19 cellular contexts compared by ENCODE assay signal in the genomic region with DNA sequence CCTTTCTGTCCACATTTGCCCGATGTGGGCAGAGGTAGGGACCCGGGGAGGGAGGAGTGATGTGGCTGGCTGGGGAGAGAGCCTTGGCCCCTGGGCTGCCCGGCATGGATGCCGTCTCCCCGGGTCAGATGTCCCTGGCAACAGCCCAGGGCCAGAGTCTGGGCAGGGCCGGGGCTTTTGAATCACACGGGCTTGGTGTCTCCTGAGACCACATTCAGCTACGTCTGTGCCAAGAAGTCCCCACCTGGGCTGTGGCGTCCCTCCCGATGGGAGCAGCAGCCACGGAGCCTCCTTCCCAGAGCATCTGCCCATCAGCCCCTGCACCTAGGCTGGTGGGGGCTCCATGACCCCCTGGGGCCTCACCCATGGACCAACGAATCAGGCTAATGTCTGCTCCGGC.
DNase-seq lines count a peak whose midpoint lies in the region; ATAC-seq and TF ChIP-seq lines count a peak whose summit lies in the region.
"Had no signal": no experiment of that assay in that cellular context is flagged by ENCODE, and none has a peak within 500 bp of the region (broad histone marks: within the 10 kb centered on the region; RNA-seq: fewer than 3 reads in every experiment).

No MANE protein-coding gene starts in this region.

- H3K4me1 Mint-ChIP-seq in stimulated activated naive CD8-positive, alpha-beta T cell treated with anti-CD3 and anti-CD28 coated beads, Interleukin-15, amount 100 ng/mL, for 72 hours = peaks cover 6% of the 10 kb centered on the region

- peaks cover 10% of the 10 kb centered on the region for H3K4me1 ChIP-seq in osteoblast (ENCODE audit: insufficient read depth, low read length)

- H2AFZ ChIP-seq in osteoblast (ENCODE audit: low read length) = no peak overlapping the region

- peaks cover 36% of the 10 kb centered on the region for H3K36me3 ChIP-seq in osteoblast (ENCODE audit: insufficient read depth, low read length)

- no peaks in the 10 kb centered on the region for H3K27me3 Mint-ChIP-seq in stimulated activated naive CD8-positive, alpha-beta T cell treated with anti-CD3 and anti-CD28 coated beads, Interleukin-15, amount 100 ng/mL, for 72 hours
- H3K27me3 Mint-ChIP-seq: activated CD4-positive, alpha-beta T cell treated with anti-CD3 and anti-CD28 coated beads, Interleukin-2, amount 10 ng/mL, durations not matched to agents 7 days and 5 days; activated T-helper 17 cell treated with anti-CD3 and anti-CD28 coated beads, Interleukin-2, amount 50 U/mL, for 72 hours; naive thymus-derived CD8-positive, alpha-beta T cell had no signal

- H4K20me1 ChIP-seq in osteoblast (ENCODE audit: insufficient read depth, low read length) = peaks cover 39% of the 10 kb centered on the region

- H3K4me3 Mint-ChIP-seq in stimulated activated naive CD8-positive, alpha-beta T cell treated with anti-CD3 and anti-CD28 coated beads, Interleukin-15, amount 100 ng/mL, for 72 hours = no peak overlapping the region
- H3K4me3 Mint-ChIP-seq: activated CD4-positive, alpha-beta T cell treated with anti-CD3 and anti-CD28 coated beads, Interleukin-2, amount 10 ng/mL, durations not matched to agents 7 days and 5 days; activated T-helper 17 cell treated with anti-CD3 and anti-CD28 coated beads, Interleukin-2, amount 50 U/mL, for 72 hours; naive thymus-derived CD8-positive, alpha-beta T cell had no signal

- no peak overlapping the region for H3K27ac Mint-ChIP-seq in stimulated activated naive CD8-positive, alpha-beta T cell treated with anti-CD3 and anti-CD28 coated beads, Interleukin-15, amount 100 ng/mL, for 72 hours

- H3K9me3 ChIP-seq in osteoblast (ENCODE audit: low read depth, low read length) = no peaks in the 10 kb centered on the region
- H3K9me3 ChIP-seq: suprapubic skin had no signal

- peaks cover 19% of the 10 kb centered on the region for H3K79me2 ChIP-seq in osteoblast (ENCODE audit: insufficient read depth, low read length)

- peak; percentile 35 for ATAC-seq in stimulated activated naive CD8-positive, alpha-beta T cell treated with anti-CD3 and anti-CD28 coated beads, Interleukin-15, amount 100 ng/mL, for 72 hours
- no peak for ATAC-seq in stimulated activated naive CD8-positive, alpha-beta T cell treated with anti-CD3 and anti-CD28 coated beads, Interleukin-15, Interleukin-2, amounts not matched to agents 100 U/mL and 50 U/mL, for 24 hours
- no peak for ATAC-seq in HG03432 (IDR thresholded peaks at IDR 0.05; ENCODE audit: unreplicated experiment)
- ATAC-seq: activated T-helper 17 cell treated with anti-CD3 and anti-CD28 coated beads, Interleukin-2, amount 50 U/mL, for 72 hours; naive thymus-derived CD8-positive, alpha-beta T cell had no signal

- no peak for DNase-seq in stimulated activated naive CD8-positive, alpha-beta T cell treated with anti-CD3 and anti-CD28 coated beads, Interleukin-15, amount 100 ng/mL, for 72 hours
- DNase-seq in stimulated activated naive CD8-positive, alpha-beta T cell treated with anti-CD3 and anti-CD28 coated beads, Interleukin-15, Interleukin-2, amounts not matched to agents 100 U/mL and 50 U/mL, for 24 hours = no peak
- DNase-seq in coronary artery (ENCODE audit: low spot score) (no peak), osteoblast (ENCODE audit: insufficient read length, low spot score, missing footprints) (peak; percentile 90), NCI-H2107 treated with DMSO at 0.1 percent for 48 hours (lab: John Stamatoyannopoulos, UW; ENCODE audit: unreplicated experiment) (no peak), activated gamma-delta T cell (lab: John Stamatoyannopoulos, UW) (no peak), GM03348 (ENCODE audit: low spot score) (no peak)
- DNase-seq: activated CD4-positive, alpha-beta T cell treated with anti-CD3 and anti-CD28 coated beads, Interleukin-2, amount 10 ng/mL, durations not matched to agents 7 days and 5 days; brain microvascular endothelial cell; DMS53; kidney; naive thymus-derived CD8-positive, alpha-beta T cell; NCI-H1694; NCI-H774; T-helper 9 cell had no signal

- no peak overlapping the region for H3K4me3 ChIP-seq in coronary artery
- H3K4me3 ChIP-seq in osteoblast (ENCODE audit: insufficient read depth, low read length) = no peak overlapping the region
- H3K4me3 ChIP-seq: skin epidermis, suprapubic skin had no signal

- no peak for TF ChIP-seq CTCF in coronary artery (IDR thresholded peaks at IDR 0.05)
- no peak for TF ChIP-seq CTCF in osteoblast (IDR thresholded peaks at IDR 0.05; ENCODE audit: extremely low read depth, low read depth, low read length)

- H3K27me3 ChIP-seq in osteoblast (ENCODE audit: insufficient read depth, low read length) = no peaks in the 10 kb centered on the region
- H3K27me3 ChIP-seq: brain microvascular endothelial cell, suprapubic skin had no signal

- H3K27ac ChIP-seq in coronary artery (peak overlapping the region; percentile 46 to 74), osteoblast (ENCODE audit: low read depth, low read length) (no peak overlapping the region)
- H3K27ac ChIP-seq: brain microvascular endothelial cell had no signal

- no peaks in the 10 kb centered on the region for H3K9me3 Mint-ChIP-seq in stimulated activated naive CD8-positive, alpha-beta T cell treated with anti-CD3 and anti-CD28 coated beads, Interleukin-15, amount 100 ng/mL, for 72 hours
- H3K9me3 Mint-ChIP-seq: activated CD4-positive, alpha-beta T cell treated with anti-CD3 and anti-CD28 coated beads, Interleukin-2, amount 10 ng/mL, durations not matched to agents 7 days and 5 days; activated T-helper 17 cell treated with anti-CD3 and anti-CD28 coated beads, Interleukin-2, amount 50 U/mL, for 72 hours; naive thymus-derived CD8-positive, alpha-beta T cell had no signal

- H3K4me2 ChIP-seq in osteoblast (ENCODE audit: insufficient read depth, low read length) = no peak overlapping the region
